ENCODE assay signal across 27 cellular contexts in the genomic region with DNA sequence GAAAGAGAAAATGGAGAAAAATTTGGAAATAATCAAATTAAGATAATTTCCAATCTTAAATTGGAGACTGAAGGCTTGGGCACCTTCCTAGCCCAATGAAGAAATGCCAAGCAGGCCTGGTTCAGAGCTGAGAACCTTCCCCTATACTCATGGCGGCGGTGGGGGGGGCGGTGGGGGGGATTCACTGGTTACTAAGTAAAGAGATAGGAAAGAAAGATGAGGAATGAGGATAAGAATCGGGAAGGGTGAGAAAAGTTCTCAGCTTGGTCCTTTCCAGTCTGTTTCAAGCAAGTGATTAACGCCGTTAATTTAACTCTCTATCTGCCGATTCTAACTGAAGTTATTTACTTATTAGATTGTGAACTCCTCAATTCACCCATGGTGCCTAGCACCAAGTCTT.
"Had no signal": no experiment of that assay in that cellular context is flagged by ENCODE, and none has a peak within 500 bp of the region (broad histone marks: within the 10 kb centered on the region; RNA-seq: fewer than 3 reads in every experiment).

No MANE protein-coding gene starts in this region.

- H3K9me3 Mint-ChIP-seq: dendritic cell treated with granulocyte-macrophage colony-stimulating factor and Interleukin-4, amounts not matched to agents 40 ng/mL and 50 ng/mL, for 4 days; effector memory CD8-positive, alpha-beta T cell; endodermal cell had no signal

- H3K9me3 ChIP-seq: colonic mucosa, esophagus squamous epithelium, gastrocnemius medialis, heart right ventricle, left lung, lower lobe of right lung had no signal

- H3K36me3 ChIP-seq: colonic mucosa, esophagus squamous epithelium, gastrocnemius medialis, heart right ventricle, left lung, lower lobe of right lung had no signal

- DNase-seq: colonic mucosa; cortex of kidney; effector CD8-positive, alpha-beta T cell; effector memory CD8-positive, alpha-beta T cell; endodermal cell; erythroblast; esophagus squamous epithelium; foreskin fibroblast; foreskin melanocyte; gastrocnemius medialis; glutamatergic neuron; head of caudate nucleus; heart right ventricle; hippocampal formation; left cardiac atrium; left lung; left ventricle myocardium superior; lower lobe of right lung; mesenchymal stem cell; midbrain; naive thymus-derived CD4-positive, alpha-beta T cell had no signal

- H3K27me3 Mint-ChIP-seq: dendritic cell treated with granulocyte-macrophage colony-stimulating factor and Interleukin-4, amounts not matched to agents 40 ng/mL and 50 ng/mL, for 4 days; effector memory CD8-positive, alpha-beta T cell; naive thymus-derived CD4-positive, alpha-beta T cell had no signal

- H3K27me3 ChIP-seq: colonic mucosa, esophagus squamous epithelium, gastrocnemius medialis, heart right ventricle, left lung had no signal

- H3K4me1 ChIP-seq: colonic mucosa, esophagus squamous epithelium, gastrocnemius medialis, lower lobe of right lung had no signal

- ATAC-seq: effector memory CD8-positive, alpha-beta T cell; esophagus mucosa; gastrocnemius medialis; left lung; naive thymus-derived CD4-positive, alpha-beta T cell had no signal

- H3K4me3 Mint-ChIP-seq: dendritic cell treated with granulocyte-macrophage colony-stimulating factor and Interleukin-4, amounts not matched to agents 40 ng/mL and 50 ng/mL, for 4 days; effector memory CD8-positive, alpha-beta T cell; endodermal cell; naive thymus-derived CD4-positive, alpha-beta T cell had no signal

- H3K27ac Mint-ChIP-seq: dendritic cell treated with granulocyte-macrophage colony-stimulating factor and Interleukin-4, amounts not matched to agents 40 ng/mL and 50 ng/mL, for 4 days; endodermal cell; naive thymus-derived CD4-positive, alpha-beta T cell had no signal

- FAIRE-seq: endometrium, islet of Langerhans, keratinocyte had no signal

- H3K27ac ChIP-seq: colonic mucosa, epithelial cell of prostate, esophagus squamous epithelium, gastrocnemius medialis, heart right ventricle, left lung, lower lobe of right lung had no signal

- H3K4me3 ChIP-seq: colonic mucosa, esophagus squamous epithelium, gastrocnemius medialis, heart right ventricle, left lung, lower lobe of right lung had no signal
